Comparison of ENCODE assay signal across 24 cellular contexts in genomic region chr20:62599216-62600110, GRCh38.
"Had no signal": no experiment of that assay in that cellular context is flagged by ENCODE, and none has a peak within 500 bp of the region (broad histone marks: within the 10 kb centered on the region; RNA-seq: fewer than 3 reads in every experiment).

No MANE protein-coding gene starts in this region.

- H3K9me3 ChIP-seq: sigmoid colon had no signal

- DNase-seq: activated CD4-positive, alpha-beta T cell treated with anti-CD3 and anti-CD28 coated beads, Interleukin-2, amount 10 ng/mL, durations not matched to agents 7 days and 5 days; activated CD4-positive, CD25-positive, alpha-beta regulatory T cell treated with anti-CD3 and anti-CD28 coated beads, Interleukin-2, amount 50 U/mL, for 72 hours; activated CD8-positive, alpha-beta T cell treated with anti-CD3 and anti-CD28 coated beads for 36 hours; activated gamma-delta T cell treated with Interleukin-2 at 50 U/mL for 16 hours; activated T-cell treated with anti-CD3 and anti-CD28 coated beads for 4 hours; caudate nucleus; dermis blood vessel endothelial cell; effector CD8-positive, alpha-beta T cell; foreskin melanocyte; glutamatergic neuron; hippocampal formation; naive thymus-derived CD4-positive, alpha-beta T cell; sigmoid colon; stimulated activated naive CD4-positive, alpha-beta T cell; WERI-Rb-1 had no signal

- H3K36me3 ChIP-seq: sigmoid colon, WERI-Rb-1 had no signal

- H3K4me1 Mint-ChIP-seq: neural crest cell had no signal

- FAIRE-seq: islet of Langerhans, TTC549 had no signal

- H3K27ac ChIP-seq: sigmoid colon, WERI-Rb-1 had no signal

- H3K36me3 Mint-ChIP-seq: activated naive CD4-positive, alpha-beta T cell treated with anti-CD3 and anti-CD28 coated beads, Interleukin-2, amount 50 U/mL, for 24 hours; brain; naive thymus-derived CD4-positive, alpha-beta T cell had no signal

- H3K4me3 Mint-ChIP-seq: activated CD4-positive, alpha-beta T cell treated with anti-CD3 and anti-CD28 coated beads, Interleukin-2, amount 10 ng/mL, durations not matched to agents 7 days and 5 days; activated CD8-positive, alpha-beta memory T cell treated with anti-CD3 and anti-CD28 coated beads, Interleukin-2, amount 10 ng/mL, durations not matched to agents 7 days and 5 days; activated CD8-positive, alpha-beta T cell treated with anti-CD3 and anti-CD28 coated beads for 36 hours; activated naive CD4-positive, alpha-beta T cell treated with anti-CD3 and anti-CD28 coated beads, Interleukin-2, amount 50 U/mL, for 24 hours; activated T-helper 1 cell treated with anti-CD3 and anti-CD28 coated beads, Interleukin-12 subunit alpha, Interleukin-12 subunit beta, Interleukin-2, Interleukin-4 antibody, amounts not matched to agents 30 ng/mL and 10 ng/mL and 1 ng/mL, durations not matched to agents 14 hours and 24 hours and 36 hours; brain; neural crest cell had no signal

- H3K27ac Mint-ChIP-seq: activated CD4-positive, alpha-beta T cell treated with anti-CD3 and anti-CD28 coated beads, Interleukin-2, amount 10 ng/mL, durations not matched to agents 7 days and 5 days; activated CD8-positive, alpha-beta memory T cell treated with anti-CD3 and anti-CD28 coated beads, Interleukin-2, amount 10 ng/mL, durations not matched to agents 7 days and 5 days; activated CD8-positive, alpha-beta T cell treated with anti-CD3 and anti-CD28 coated beads for 36 hours; activated naive CD4-positive, alpha-beta T cell treated with anti-CD3 and anti-CD28 coated beads, Interleukin-2, amount 50 U/mL, for 24 hours; activated T-helper 1 cell treated with anti-CD3 and anti-CD28 coated beads, Interleukin-12 subunit alpha, Interleukin-12 subunit beta, Interleukin-2, Interleukin-4 antibody, amounts not matched to agents 30 ng/mL and 10 ng/mL and 1 ng/mL, durations not matched to agents 14 hours and 24 hours and 36 hours; brain had no signal

- H3K4me3 ChIP-seq: sigmoid colon, smooth muscle cell had no signal

- ATAC-seq: activated CD8-positive, alpha-beta memory T cell treated with anti-CD3 and anti-CD28 coated beads, Interleukin-2, amount 10 ng/mL, durations not matched to agents 7 days and 5 days; activated CD8-positive, alpha-beta T cell treated with anti-CD3 and anti-CD28 coated beads for 36 hours; left lobe of liver had no signal

- H3K9me3 Mint-ChIP-seq: activated CD4-positive, alpha-beta T cell treated with anti-CD3 and anti-CD28 coated beads, Interleukin-2, amount 10 ng/mL, durations not matched to agents 7 days and 5 days; activated CD8-positive, alpha-beta T cell treated with anti-CD3 and anti-CD28 coated beads for 36 hours; activated naive CD4-positive, alpha-beta T cell treated with anti-CD3 and anti-CD28 coated beads, Interleukin-2, amount 50 U/mL, for 24 hours; activated T-helper 1 cell treated with anti-CD3 and anti-CD28 coated beads, Interleukin-12 subunit alpha, Interleukin-12 subunit beta, Interleukin-2, Interleukin-4 antibody, amounts not matched to agents 30 ng/mL and 10 ng/mL and 1 ng/mL, durations not matched to agents 14 hours and 24 hours and 36 hours; neural crest cell had no signal
